ENCODE assay signal across 32 cellular contexts in the genomic region with DNA sequence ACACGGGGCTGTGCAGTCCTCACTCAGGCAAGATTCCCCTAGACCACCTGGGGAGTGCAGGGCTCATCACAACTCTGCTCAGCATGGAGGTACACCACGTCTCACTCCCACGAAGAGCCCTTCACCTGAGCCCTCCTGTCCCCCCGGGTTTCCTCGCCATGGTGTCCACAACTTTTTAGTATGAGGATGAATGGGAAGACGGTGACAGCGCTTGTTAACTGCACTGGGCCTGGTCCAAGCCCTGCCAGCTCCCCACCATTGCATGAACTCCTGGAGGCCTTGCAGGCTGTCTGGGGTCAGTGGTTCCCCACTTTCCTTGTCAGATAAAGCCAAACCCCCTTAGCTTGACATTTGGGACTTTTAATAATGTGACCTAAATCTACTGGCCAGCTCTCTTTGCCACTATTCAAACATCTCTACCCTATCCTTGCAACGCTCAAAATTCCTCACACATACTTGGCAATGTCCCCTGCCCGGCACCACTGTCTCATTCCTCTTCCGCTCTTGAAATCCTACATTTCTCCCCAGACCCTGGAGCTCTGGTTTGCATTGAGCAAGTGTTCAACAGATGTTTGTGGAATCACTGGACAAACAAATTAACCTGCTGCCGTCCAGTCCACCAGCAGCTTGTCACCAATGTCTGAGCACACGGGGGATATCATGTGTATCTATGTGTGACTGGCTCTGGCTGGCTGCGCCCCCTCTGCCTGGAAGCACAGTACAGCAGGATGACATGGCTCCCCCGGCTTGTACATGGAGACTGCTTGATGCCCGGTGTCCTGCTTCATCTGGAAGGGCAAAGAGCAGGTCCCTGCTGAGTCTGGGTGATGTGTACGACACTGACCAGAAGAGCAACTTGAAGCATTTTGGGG. TPM values are rescaled to one million over a fixed set of nuclear protein-coding genes. Genes with fewer than 3 reads are reported as not detected.
"Had no signal": no experiment of that assay in that cellular context is flagged by ENCODE, and none has a peak within 500 bp of the region (broad histone marks: within the 10 kb centered on the region; RNA-seq: fewer than 3 reads in every experiment).

No MANE protein-coding gene starts in this region.

- H3K27me3 Mint-ChIP-seq: activated CD4-positive, alpha-beta T cell treated with anti-CD3 and anti-CD28 coated beads, Interleukin-2, amount 10 ng/mL, durations not matched to agents 7 days and 5 days; activated CD8-positive, alpha-beta memory T cell treated with anti-CD3 and anti-CD28 coated beads, Interleukin-2, amount 10 ng/mL, durations not matched to agents 7 days and 5 days; activated CD8-positive, alpha-beta T cell treated with anti-CD3 and anti-CD28 coated beads for 36 hours; activated naive CD8-positive, alpha-beta T cell; dendritic cell treated with granulocyte-macrophage colony-stimulating factor and Interleukin-4, amounts not matched to agents 40 ng/mL and 50 ng/mL, for 4 days; naive B cell had no signal

- DNase-seq: activated CD4-positive, alpha-beta T cell treated with anti-CD3 and anti-CD28 coated beads, Interleukin-2, amount 10 ng/mL, durations not matched to agents 7 days and 5 days; activated CD4-positive, CD25-positive, alpha-beta regulatory T cell treated with anti-CD3 and anti-CD28 coated beads, Interleukin-2, amount 50 U/mL, for 72 hours; activated CD8-positive, alpha-beta memory T cell treated with anti-CD3 and anti-CD28 coated beads, Interleukin-2, amount 10 ng/mL, durations not matched to agents 7 days and 5 days; activated CD8-positive, alpha-beta T cell treated with anti-CD3 and anti-CD28 coated beads for 36 hours; activated naive CD4-positive, alpha-beta T cell; activated T-cell treated with anti-CD3 and anti-CD28 coated beads for 4 hours; effector CD4-positive, alpha-beta T cell; left colon; lower lobe of right lung; mesendoderm; naive B cell; occipital lobe; right lobe of liver; small intestine; stimulated activated CD4-positive, alpha-beta T cell treated with anti-CD3 and anti-CD28 coated beads, Interleukin-2, amount 100 ng/mL, for 24 hours; SW 1271; T-helper 2 cell; trophoblast cell had no signal

- H3K27me3 ChIP-seq: adrenal gland, breast epithelium, esophagus muscularis mucosa, gastroesophageal sphincter, right lobe of liver, testis, vagina had no signal

- H3K4me1 Mint-ChIP-seq: activated CD4-positive, alpha-beta T cell treated with anti-CD3 and anti-CD28 coated beads, Interleukin-2, amount 10 ng/mL, durations not matched to agents 7 days and 5 days; activated CD8-positive, alpha-beta memory T cell treated with anti-CD3 and anti-CD28 coated beads, Interleukin-2, amount 10 ng/mL, durations not matched to agents 7 days and 5 days had no signal

- H3K4me3 Mint-ChIP-seq: activated CD4-positive, alpha-beta T cell treated with anti-CD3 and anti-CD28 coated beads, Interleukin-2, amount 10 ng/mL, durations not matched to agents 7 days and 5 days; activated CD8-positive, alpha-beta memory T cell treated with anti-CD3 and anti-CD28 coated beads, Interleukin-2, amount 10 ng/mL, durations not matched to agents 7 days and 5 days; activated CD8-positive, alpha-beta T cell treated with anti-CD3 and anti-CD28 coated beads for 36 hours; activated naive CD8-positive, alpha-beta T cell; dendritic cell treated with granulocyte-macrophage colony-stimulating factor and Interleukin-4, amounts not matched to agents 40 ng/mL and 50 ng/mL, for 4 days; stimulated activated effector memory CD8-positive, alpha-beta T cell treated with anti-CD3 and anti-CD28 coated beads, Interleukin-12 subunit alpha, Interleukin-12 subunit beta, amount 100 ng/mL, for 72 hours had no signal

- H3K27ac ChIP-seq: adrenal gland, esophagus muscularis mucosa, gastroesophageal sphincter, lower lobe of right lung, right lobe of liver, testis, vagina, VCaP had no signal

- H3K36me3 Mint-ChIP-seq: activated CD8-positive, alpha-beta memory T cell treated with anti-CD3 and anti-CD28 coated beads, Interleukin-2, amount 10 ng/mL, durations not matched to agents 7 days and 5 days; activated naive CD8-positive, alpha-beta T cell had no signal

- H3K27ac Mint-ChIP-seq: activated CD4-positive, alpha-beta T cell treated with anti-CD3 and anti-CD28 coated beads, Interleukin-2, amount 10 ng/mL, durations not matched to agents 7 days and 5 days; activated CD8-positive, alpha-beta memory T cell treated with anti-CD3 and anti-CD28 coated beads, Interleukin-2, amount 10 ng/mL, durations not matched to agents 7 days and 5 days; activated CD8-positive, alpha-beta T cell treated with anti-CD3 and anti-CD28 coated beads for 36 hours; activated naive CD8-positive, alpha-beta T cell; dendritic cell treated with granulocyte-macrophage colony-stimulating factor and Interleukin-4, amounts not matched to agents 40 ng/mL and 50 ng/mL, for 4 days; stimulated activated effector memory CD8-positive, alpha-beta T cell treated with anti-CD3 and anti-CD28 coated beads, Interleukin-12 subunit alpha, Interleukin-12 subunit beta, amount 100 ng/mL, for 72 hours had no signal

- H3K4me3 ChIP-seq: adrenal gland, breast epithelium, esophagus muscularis mucosa, gastroesophageal sphincter, lower lobe of right lung, right lobe of liver, testis, vagina had no signal

- FAIRE-seq: astrocyte, endothelial cell of umbilical vein, small intestine had no signal

- H3K9me3 ChIP-seq: adrenal gland, breast epithelium, esophagus muscularis mucosa, gastroesophageal sphincter, lower lobe of right lung, right lobe of liver, testis, vagina had no signal

- H3K9me3 Mint-ChIP-seq: activated CD4-positive, alpha-beta T cell treated with anti-CD3 and anti-CD28 coated beads, Interleukin-2, amount 10 ng/mL, durations not matched to agents 7 days and 5 days; activated CD8-positive, alpha-beta T cell treated with anti-CD3 and anti-CD28 coated beads for 36 hours; dendritic cell treated with granulocyte-macrophage colony-stimulating factor and Interleukin-4, amounts not matched to agents 40 ng/mL and 50 ng/mL, for 4 days; naive B cell; stimulated activated effector memory CD8-positive, alpha-beta T cell treated with anti-CD3 and anti-CD28 coated beads, Interleukin-12 subunit alpha, Interleukin-12 subunit beta, amount 100 ng/mL, for 72 hours had no signal

- ATAC-seq: activated CD8-positive, alpha-beta memory T cell treated with anti-CD3 and anti-CD28 coated beads, Interleukin-2, amount 10 ng/mL, durations not matched to agents 7 days and 5 days; activated CD8-positive, alpha-beta T cell treated with anti-CD3 and anti-CD28 coated beads for 36 hours; left colon; right lobe of liver; stimulated activated effector memory CD8-positive, alpha-beta T cell treated with anti-CD3 and anti-CD28 coated beads, Interleukin-12 subunit alpha, Interleukin-12 subunit beta, amount 100 ng/mL, for 72 hours had no signal

- H3K4me1 ChIP-seq: breast epithelium, lower lobe of right lung, right lobe of liver had no signal

RNA-seq across cellular contexts. Expression of a gene that starts 16.1 kb away (rescaled TPM):
- total RNA-seq: activated CD4-positive, alpha-beta T cell treated with anti-CD3 and anti-CD28 coated beads, Interleukin-2, amount 10 ng/mL, durations not matched to agents 7 days and 5 days; activated CD8-positive, alpha-beta memory T cell treated with anti-CD3 and anti-CD28 coated beads, Interleukin-2, amount 10 ng/mL, durations not matched to agents 7 days and 5 days; adrenal gland; astrocyte; breast epithelium; endothelial cell of umbilical vein; esophagus muscularis mucosa; gastroesophageal sphincter; left colon; lower lobe of right lung; right lobe of liver; vagina had no signal
- polyA plus RNA-seq: endothelial cell of umbilical vein, neural cell had no signal

RNA-seq across cellular contexts. Expression of a gene that starts 30.9 kb away (rescaled TPM):
- total RNA-seq: activated CD4-positive, alpha-beta T cell treated with anti-CD3 and anti-CD28 coated beads, Interleukin-2, amount 10 ng/mL, durations not matched to agents 7 days and 5 days; activated CD8-positive, alpha-beta memory T cell treated with anti-CD3 and anti-CD28 coated beads, Interleukin-2, amount 10 ng/mL, durations not matched to agents 7 days and 5 days; activated CD8-positive, alpha-beta T cell treated with anti-CD3 and anti-CD28 coated beads for 36 hours; astrocyte; breast epithelium; endothelial cell of umbilical vein; esophagus muscularis mucosa; gastroesophageal sphincter; left colon; mucosa of gallbladder; vagina had no signal
- polyA plus RNA-seq: adrenal gland, endothelial cell of umbilical vein had no signal

RNA-seq across cellular contexts. Expression of a gene that starts 47.5 kb away (rescaled TPM):
- total RNA-seq: activated CD4-positive, alpha-beta T cell treated with anti-CD3 and anti-CD28 coated beads, Interleukin-2, amount 10 ng/mL, durations not matched to agents 7 days and 5 days; activated CD8-positive, alpha-beta memory T cell treated with anti-CD3 and anti-CD28 coated beads, Interleukin-2, amount 10 ng/mL, durations not matched to agents 7 days and 5 days; activated CD8-positive, alpha-beta T cell treated with anti-CD3 and anti-CD28 coated beads for 36 hours; endothelial cell of umbilical vein; esophagus muscularis mucosa; gastroesophageal sphincter; occipital lobe; vagina had no signal
- polyA plus RNA-seq: endothelial cell of umbilical vein, neural cell had no signal
